ENCODE assay signal across 15 cellular contexts in the genomic region with DNA sequence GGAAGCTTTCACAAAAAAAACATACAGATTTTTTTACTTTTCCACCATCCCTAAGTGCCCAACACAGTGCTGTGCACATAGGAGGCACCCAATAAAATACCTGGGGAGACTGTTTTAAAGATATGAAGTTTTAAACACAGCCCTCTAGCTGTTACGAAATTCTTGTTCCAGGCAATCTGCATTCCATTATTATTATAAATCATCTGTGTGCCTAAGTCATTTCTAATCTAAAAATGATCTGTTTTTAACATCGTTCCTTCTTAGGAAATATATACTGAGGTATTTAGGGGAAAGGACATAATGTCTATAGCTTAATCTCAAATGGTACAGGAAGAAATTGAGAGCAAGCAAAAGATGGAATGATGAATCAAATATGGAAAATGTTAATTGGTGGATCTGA. TPM values are rescaled to one million over a fixed set of nuclear protein-coding genes. Genes with fewer than 3 reads are reported as not detected.
"Had no signal": no experiment of that assay in that cellular context is flagged by ENCODE, and none has a peak within 500 bp of the region (broad histone marks: within the 10 kb centered on the region; RNA-seq: fewer than 3 reads in every experiment).

No MANE protein-coding gene starts in this region.

- H3K4me3 Mint-ChIP-seq: activated CD4-positive, alpha-beta T cell treated with anti-CD3 and anti-CD28 coated beads for 36 hours; activated T-helper 1 cell treated with anti-CD3 and anti-CD28 coated beads, Interleukin-12 subunit alpha, Interleukin-12 subunit beta, Interleukin-2, Interleukin-4 antibody, amounts not matched to agents 30 ng/mL and 10 ng/mL and 1 ng/mL, durations not matched to agents 14 hours and 24 hours and 36 hours; naive B cell; stimulated activated memory B cell treated with anti-CD40 and anti-IgM and Interleukin-4, amounts not matched to agents 10 μg/mL and 1 μg/mL and 100 μg/mL, for 72 hours had no signal

- H3K9ac ChIP-seq: parathyroid adenoma had no signal

- H3K27me3 Mint-ChIP-seq: activated CD4-positive, alpha-beta T cell treated with anti-CD3 and anti-CD28 coated beads for 36 hours; naive B cell; stimulated activated memory B cell treated with anti-CD40 and anti-IgM and Interleukin-4, amounts not matched to agents 10 μg/mL and 1 μg/mL and 100 μg/mL, for 72 hours had no signal

- DNase-seq: activated CD4-positive, alpha-beta T cell treated with anti-CD3 and anti-CD28 coated beads for 36 hours; activated CD8-positive, alpha-beta memory T cell treated with anti-CD3 and anti-CD28 coated beads, Interleukin-2, amount 50 U/mL, for 48 hours; activated naive CD4-positive, alpha-beta T cell treated with Interleukin-2 at 50 U/mL for 16 hours; foreskin fibroblast; hippocampal formation; kidney; left lung; naive B cell; T-helper 1 cell had no signal

- H3K27ac Mint-ChIP-seq: activated CD4-positive, alpha-beta T cell treated with anti-CD3 and anti-CD28 coated beads for 36 hours; activated T-helper 1 cell treated with anti-CD3 and anti-CD28 coated beads, Interleukin-12 subunit alpha, Interleukin-12 subunit beta, Interleukin-2, Interleukin-4 antibody, amounts not matched to agents 30 ng/mL and 10 ng/mL and 1 ng/mL, durations not matched to agents 14 hours and 24 hours and 36 hours; stimulated activated memory B cell treated with anti-CD40 and anti-IgM and Interleukin-4, amounts not matched to agents 10 μg/mL and 1 μg/mL and 100 μg/mL, for 72 hours had no signal

- H2AFZ ChIP-seq: parathyroid adenoma had no signal

- H3K4me1 ChIP-seq: left lung, parathyroid adenoma had no signal

- H3K27me3 ChIP-seq: left lung, neutrophil had no signal

- H3K27ac ChIP-seq: left lung, neutrophil, parathyroid adenoma, VCaP had no signal

- H3K9me3 Mint-ChIP-seq: activated T-helper 1 cell treated with anti-CD3 and anti-CD28 coated beads, Interleukin-12 subunit alpha, Interleukin-12 subunit beta, Interleukin-2, Interleukin-4 antibody, amounts not matched to agents 30 ng/mL and 10 ng/mL and 1 ng/mL, durations not matched to agents 14 hours and 24 hours and 36 hours; stimulated activated memory B cell treated with anti-CD40 and anti-IgM and Interleukin-4, amounts not matched to agents 10 μg/mL and 1 μg/mL and 100 μg/mL, for 72 hours had no signal

- H3K4me1 Mint-ChIP-seq: activated CD4-positive, alpha-beta T cell treated with anti-CD3 and anti-CD28 coated beads for 36 hours had no signal

- H3K79me2 ChIP-seq: parathyroid adenoma had no signal

- H3K9me3 ChIP-seq: left lung, neutrophil had no signal

- H3K4me3 ChIP-seq: left lung had no signal

RNA-seq across cellular contexts. Expression of gene C9orf153, which starts 55.6 kb away (rescaled TPM):
- total RNA-seq: astrocyte, kidney had no signal
